4 cellular contexts compared by ENCODE assay signal in genomic region chr22:37527952-37528351, GRCh38. TPM values are rescaled to one million over a fixed set of nuclear protein-coding genes. Genes with fewer than 3 reads are reported as not detected.
"Had no signal": no experiment of that assay in that cellular context is flagged by ENCODE, and none has a peak within 500 bp of the region (broad histone marks: within the 10 kb centered on the region; RNA-seq: fewer than 3 reads in every experiment).

No MANE protein-coding gene starts in this region.

RNA-seq across cellular contexts. Expression of gene MFNG, which starts 41.8 kb away (rescaled TPM):
- total RNA-seq: GM23248 had no signal
- polyA plus RNA-seq: GM23248 had no signal

RNA-seq across cellular contexts. Expression of gene LGALS2, which starts 51.9 kb away (rescaled TPM):
- total RNA-seq: GM23248, H4, H7, K562 had no signal
- polyA plus RNA-seq: K562 had no signal
